Comparison of ENCODE assay signal across 1 cellular context in the genomic region with DNA sequence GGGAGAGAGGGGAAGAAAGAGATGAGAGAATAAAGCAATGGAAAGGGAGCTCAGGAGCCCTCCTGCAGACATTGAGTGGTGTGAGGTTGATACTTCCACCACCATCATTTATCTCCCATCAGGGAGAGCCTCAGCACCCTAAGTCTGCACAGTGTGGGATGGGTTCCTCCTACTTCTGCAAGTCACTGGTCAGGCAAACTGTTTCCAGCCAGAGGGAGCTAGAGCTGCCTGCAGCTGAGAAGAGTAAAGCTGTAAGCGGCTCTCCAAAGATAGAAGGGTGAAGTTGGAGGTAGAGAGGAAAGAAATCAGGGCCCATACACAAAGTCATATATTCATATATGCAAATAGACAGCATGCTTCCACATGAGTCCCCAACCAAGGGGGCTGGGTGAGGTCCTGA.
TF ChIP-seq lines count a peak whose summit lies in the region.

No MANE protein-coding gene starts in this region.

TF ChIP-seq in H1, 55 proteins besides CTCF, POLR2A, EP300 and RAD21:
- TF ChIP-seq RFX5 (IDR thresholded peaks at IDR 0.05; ENCODE audit: borderline replicate concordance, low read depth, low read length), result no peak
